10 cellular contexts compared by ENCODE assay signal in the genomic region with DNA sequence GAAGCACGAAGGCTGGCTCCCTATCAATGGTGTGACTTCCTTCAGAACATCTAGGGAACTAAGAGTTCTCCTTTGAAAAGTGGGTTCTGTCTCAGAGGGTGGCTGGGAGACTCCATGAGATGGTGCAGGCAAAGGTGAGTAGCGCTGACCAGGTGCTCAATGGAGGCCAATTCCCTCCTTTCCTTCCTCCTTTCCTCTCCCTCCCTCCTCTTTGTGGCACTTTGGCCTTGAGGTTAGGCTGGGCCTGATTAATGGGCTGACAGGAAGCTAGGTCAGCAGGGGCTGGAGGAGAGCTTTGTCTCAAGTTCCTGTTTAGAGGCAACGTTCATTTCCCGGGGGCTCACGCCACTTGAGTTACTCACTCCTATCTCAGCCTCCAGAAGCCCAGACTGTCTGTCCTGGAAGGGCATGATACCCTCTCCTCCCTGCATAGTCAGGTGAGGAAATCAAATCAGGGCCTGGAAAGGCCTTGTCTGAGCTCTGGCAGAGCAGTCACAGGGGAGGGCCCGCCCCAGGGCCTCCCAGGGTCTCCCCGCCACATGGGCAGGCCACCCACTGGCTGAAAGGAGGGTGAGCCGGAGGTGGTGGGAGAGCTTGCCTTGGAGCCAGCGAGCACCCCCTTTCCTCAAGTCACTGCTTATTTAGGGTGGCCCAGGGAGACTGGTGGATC. TPM values are rescaled to one million over a fixed set of nuclear protein-coding genes. Genes with fewer than 3 reads are reported as not detected.
A peak's percentile ranks its signal among the peaks of the same experiment; 100 is the strongest.
DNase-seq lines count a peak whose midpoint lies in the region; ATAC-seq, FAIRE-seq and TF ChIP-seq lines count a peak whose summit lies in the region.
"Had no signal": no experiment of that assay in that cellular context is flagged by ENCODE, and none has a peak within 500 bp of the region (broad histone marks: within the 10 kb centered on the region; RNA-seq: fewer than 3 reads in every experiment).

No MANE protein-coding gene starts in this region.

- peak overlapping the region; percentile 40 for H3K27ac Mint-ChIP-seq in stimulated activated naive CD8-positive, alpha-beta T cell treated with anti-CD3 and anti-CD28 coated beads, Interleukin-15, Interleukin-2, amounts not matched to agents 100 ng/mL and 50 ng/mL, for 24 hours
- H3K27ac Mint-ChIP-seq in activated CD8-positive, alpha-beta T cell treated with anti-CD3 and anti-CD28 coated beads for 36 hours = peak overlapping the region; percentile 79

- TF ChIP-seq EP300 in HepG2 (IDR thresholded peaks at IDR 0.05; ENCODE audit: low read depth in 2 of 2, low read length in 2 of 2) = no peak
- TF ChIP-seq EP300 in HepG2 (CRISPR knock-in tag; IDR thresholded peaks at IDR 0.05; ENCODE audit: borderline replicate concordance) = no peak

- CTCF ChIA-PET in activated CD8-positive, alpha-beta T cell treated with anti-CD3 and anti-CD28 coated beads for 36 hours (lab: Charles Lee) = interaction anchor here (1.0 to 1.3 kb wide), 4 partner anchors 10 to 283 kb away, joined by 3 to 5 read pairs (median 4); no protein-coding TSS in a partner anchor
- CTCF ChIA-PET in HepG2 (lab: Yijun Ruan, JAX; ENCODE audit: low intra/inter-chr PET ratio, low total read pairs) = no interaction called here

- H3K4me1 Mint-ChIP-seq in stimulated activated naive CD8-positive, alpha-beta T cell treated with anti-CD3 and anti-CD28 coated beads, Interleukin-15, Interleukin-2, amounts not matched to agents 100 ng/mL and 50 ng/mL, for 24 hours (ENCODE audit: low read depth) = peaks cover 42% of the 10 kb centered on the region
- peaks cover 45% of the 10 kb centered on the region for H3K4me1 Mint-ChIP-seq in activated CD8-positive, alpha-beta T cell treated with anti-CD3 and anti-CD28 coated beads for 36 hours (ENCODE audit: low read depth)

- H3K9ac ChIP-seq in HepG2 (ENCODE audit: insufficient read depth, low read depth, low read length) = no peak overlapping the region

- no peak for TF ChIP-seq CTCF in activated CD8-positive, alpha-beta T cell treated with anti-CD3 and anti-CD28 coated beads for 36 hours (IDR thresholded peaks at IDR 0.05)
- TF ChIP-seq CTCF in HepG2 (CRISPR knock-in tag; IDR thresholded peaks at IDR 0.05) = no peak

- FAIRE-seq in HepG2 (lab: Jason Lieb, UNC) (no peak), RCC 7860 (lab: Jason Lieb, UNC) (no peak)

- no peak overlapping the region for H3K4me3 Mint-ChIP-seq in stimulated activated naive CD8-positive, alpha-beta T cell treated with anti-CD3 and anti-CD28 coated beads, Interleukin-15, Interleukin-2, amounts not matched to agents 100 ng/mL and 50 ng/mL, for 24 hours
- H3K4me3 Mint-ChIP-seq in activated CD8-positive, alpha-beta T cell treated with anti-CD3 and anti-CD28 coated beads for 36 hours = no peak overlapping the region

- POLR2A ChIA-PET in activated CD8-positive, alpha-beta T cell treated with anti-CD3 and anti-CD28 coated beads for 36 hours (lab: Charles Lee) = interaction anchor here (0.8 to 1.3 kb wide), 3 partner anchors 11 to 170 kb away, joined by 3 to 5 read pairs (median 3); no protein-coding TSS in a partner anchor
- POLR2A ChIA-PET in HepG2 (lab: Yijun Ruan, JAX) = interaction anchor here (1.0 kb wide), 1 partner anchor 265 kb away, joined by 3 read pairs; a partner anchor contains a TSS

- no peaks in the 10 kb centered on the region for H3K9me3 ChIP-seq in HepG2 (ENCODE audit: low read length)
- H3K9me3 ChIP-seq: esophagus squamous epithelium had no signal

- H3K4me2 ChIP-seq in HepG2 (ENCODE audit: low read depth, low read length) = peak overlapping the region; percentile 51; the same call in 1 of the 2 replicates

- H3K27me3 Mint-ChIP-seq in stimulated activated naive CD8-positive, alpha-beta T cell treated with anti-CD3 and anti-CD28 coated beads, Interleukin-15, Interleukin-2, amounts not matched to agents 100 ng/mL and 50 ng/mL, for 24 hours = peaks cover 5% of the 10 kb centered on the region
- H3K27me3 Mint-ChIP-seq in activated CD8-positive, alpha-beta T cell treated with anti-CD3 and anti-CD28 coated beads for 36 hours = no peaks in the 10 kb centered on the region

- H4K20me1 ChIP-seq in HepG2 (ENCODE audit: insufficient read depth, low read length) = no peaks in the 10 kb centered on the region

- no peak overlapping the region for H2AFZ ChIP-seq in HepG2 (ENCODE audit: low read length)

- no peaks in the 10 kb centered on the region for H3K79me2 ChIP-seq in HepG2 (ENCODE audit: insufficient read depth, low read length)

- H3K4me3 ChIP-seq in HepG2 (replicated peaks in 1 of 3; ENCODE audit: insufficient read depth in 1 of 3, low read depth in 2 of 3, low read length in 3 of 3) = no peak overlapping the region
- H3K4me3 ChIP-seq: esophagus squamous epithelium had no signal

- intact Hi-C loops in activated CD8-positive, alpha-beta T cell treated with anti-CD3 and anti-CD28 coated beads for 36 hours (cut with micrococcal nuclease) = no loop called here
- intact Hi-C loops in HepG2 (cut with micrococcal nuclease; ENCODE audit: unreplicated experiment) = no loop called here

- no peaks in the 10 kb centered on the region for H3K9me3 Mint-ChIP-seq in stimulated activated naive CD8-positive, alpha-beta T cell treated with anti-CD3 and anti-CD28 coated beads, Interleukin-15, Interleukin-2, amounts not matched to agents 100 ng/mL and 50 ng/mL, for 24 hours
- peaks cover 5% of the 10 kb centered on the region for H3K9me3 Mint-ChIP-seq in activated CD8-positive, alpha-beta T cell treated with anti-CD3 and anti-CD28 coated beads for 36 hours

- TF ChIP-seq POLR2A in HepG2 (IDR thresholded peaks at IDR 0.05; ENCODE audit: insufficient read depth in 1 of 2, low read depth in 2 of 2, low read length in 2 of 2) = no peak

- WGBS in HepG2 (ENCODE audit: low lambda C conversion rate) = 48% methylated on average over 7 of the region's 9 CpGs

- ATAC-seq in stimulated activated naive CD8-positive, alpha-beta T cell treated with anti-CD3 and anti-CD28 coated beads, Interleukin-15, Interleukin-2, amounts not matched to agents 100 U/mL and 50 U/mL, for 24 hours = no peak
- no peak for ATAC-seq in activated CD8-positive, alpha-beta T cell treated with anti-CD3 and anti-CD28 coated beads for 36 hours
- ATAC-seq in HepG2 (peak; percentile 20), GM18870 (IDR thresholded peaks at IDR 0.05; ENCODE audit: unreplicated experiment) (no peak)

- no peak overlapping the region for H3K27ac ChIP-seq in HepG2 (ENCODE audit: extremely low read length, insufficient read depth, low read length)
- H3K27ac ChIP-seq: esophagus squamous epithelium had no signal

- in situ Hi-C loops in HepG2 (cut with HindIII; ENCODE audit: extremely low pct_ligation_motif_present, low pct_unique_long_range_greater_than_20kb) = no loop called here

- H3K36me3 Mint-ChIP-seq in stimulated activated naive CD8-positive, alpha-beta T cell treated with anti-CD3 and anti-CD28 coated beads, Interleukin-15, Interleukin-2, amounts not matched to agents 100 ng/mL and 50 ng/mL, for 24 hours (ENCODE audit: low read depth) = no peaks in the 10 kb centered on the region
- no peaks in the 10 kb centered on the region for H3K36me3 Mint-ChIP-seq in activated CD8-positive, alpha-beta T cell treated with anti-CD3 and anti-CD28 coated beads for 36 hours (ENCODE audit: low read depth)

- no TSS peak for BruUV-seq in HepG2 (replicated peaks; lab: Mats Ljungman, UMichigan)

- H3K27me3 ChIP-seq in HepG2 (ENCODE audit: control insufficient read depth in 1 of 2, insufficient read depth in 2 of 2, low read length in 2 of 2) = peaks cover 2 to 44% of the 10 kb centered on the region in 2 experiments; a peak in 3 of 5 replicates

- no peak for DNase-seq in stimulated activated naive CD8-positive, alpha-beta T cell treated with anti-CD3 and anti-CD28 coated beads, Interleukin-15, Interleukin-2, amounts not matched to agents 100 U/mL and 50 U/mL, for 24 hours
- peak; percentile 43 for DNase-seq in activated CD8-positive, alpha-beta T cell treated with anti-CD3 and anti-CD28 coated beads for 36 hours
- DNase-seq in HepG2 (ENCODE audit: low spot score) = no peak
- DNase-seq in DMS153 (lab: John Stamatoyannopoulos, UW) = no peak
- no peak for DNase-seq in AG08395 (ENCODE audit: low spot score)
- no peak for DNase-seq in RCC 7860 (ENCODE audit: low spot score)
- DNase-seq: esophagus squamous epithelium, NCI-H1417 treated with DMSO at 0.1 percent for 48 hours had no signal

- no peak for TF ChIP-seq RAD21 in HepG2 (CRISPR knock-in tag; IDR thresholded peaks at IDR 0.05)

- H3K4me1 ChIP-seq in HepG2 (ENCODE audit: insufficient read depth, low read length) = peaks cover 23% of the 10 kb centered on the region

- no peaks in the 10 kb centered on the region for H3K36me3 ChIP-seq in HepG2 (replicated peaks in 1 of 2; ENCODE audit: control insufficient read depth in 1 of 2, insufficient read depth in 2 of 2, low read length in 2 of 2)
- H3K36me3 ChIP-seq: esophagus squamous epithelium had no signal

RNA-seq across cellular contexts. Expression of a gene that starts 58.4 kb away (rescaled TPM):
- total RNA-seq in activated CD8-positive, alpha-beta T cell treated with anti-CD3 and anti-CD28 coated beads for 36 hours = 10 to 100 TPM; 62.6 to 67.8 TPM
- total RNA-seq in HepG2 (2016; rRNA removed; fragmentation: Illumina TruSeq; extraction: Trizol) = 7.5 and 8.5 TPM in 2 replicates
- 2.4 and 2.6 TPM in 2 replicates for total RNA-seq in HepG2 (2016; cell fraction: cytosol; rRNA removed; fragmentation: Illumina TruSeq; extraction: Trizol; ENCODE audit: low read depth)
- total RNA-seq in HepG2 (2016; cell fraction: insoluble cytoplasmic fraction; rRNA removed; fragmentation: Illumina TruSeq; extraction: Trizol) = 5.0 and 9.0 TPM in 2 replicates
- 6.8 and 7.0 TPM in 2 replicates for total RNA-seq in HepG2 (2016; cell fraction: membrane; rRNA removed; fragmentation: Illumina TruSeq; extraction: Trizol)
- 5.3 and 6.3 TPM in 2 replicates for total RNA-seq in HepG2 (2016; cell fraction: nucleus; rRNA removed; fragmentation: Illumina TruSeq; extraction: Trizol)
- 17.6 and 19.0 TPM in 2 replicates for polyA plus RNA-seq in HepG2 (2011; rRNA removed)
- 9.4 and 10.6 TPM in 2 replicates for polyA plus RNA-seq in HepG2 (2011; cell fraction: cytosol; rRNA removed)
- polyA plus RNA-seq in HepG2 (2011; cell fraction: nucleus; rRNA removed) = 24.9 and 30.2 TPM in 2 replicates
- polyA plus RNA-seq in HepG2 (2012) = 22.3 and 30.4 TPM in 2 replicates
- polyA plus RNA-seq in HepG2 (2016; cell fraction: cytosol; fragmentation: Illumina TruSeq; extraction: Trizol; ENCODE audit: low read depth) = 6.1 and 8.0 TPM in 2 replicates
- 20.5 and 26.0 TPM in 2 replicates for polyA plus RNA-seq in HepG2 (2016; cell fraction: insoluble cytoplasmic fraction; fragmentation: Illumina TruSeq; extraction: Trizol; ENCODE audit: low read depth)
- polyA plus RNA-seq in HepG2 (2016; cell fraction: membrane; fragmentation: Illumina TruSeq; extraction: Trizol; ENCODE audit: low read depth) = 15.7 and 18.4 TPM in 2 replicates
- polyA plus RNA-seq in HepG2 (2016; cell fraction: nucleus; fragmentation: Illumina TruSeq; extraction: Trizol; ENCODE audit: insufficient read depth, low read depth) = 25.5 and 27.3 TPM in 2 replicates
- polyA minus RNA-seq in HepG2 (2011; rRNA and poly(A)+ RNA removed; ENCODE audit: low replicate concordance) = 10.9 and 15.9 TPM in 2 replicates
- polyA minus RNA-seq in HepG2 (2011; cell fraction: cytosol; rRNA and poly(A)+ RNA removed) = 6.2 and 9.2 TPM in 2 replicates
- 6.8 and 9.6 TPM in 2 replicates for polyA minus RNA-seq in HepG2 (2011; cell fraction: nucleus; rRNA and poly(A)+ RNA removed)
